ENCODE assay signal across 25 cellular contexts in genomic region chr1:30598571-30599114, GRCh38.
DNase-seq lines count a peak whose midpoint lies in the region; FAIRE-seq and TF ChIP-seq lines count a peak whose summit lies in the region.
"Had no signal": no experiment of that assay in that cellular context is flagged by ENCODE, and none has a peak within 500 bp of the region (broad histone marks: within the 10 kb centered on the region; RNA-seq: fewer than 3 reads in every experiment).

No MANE protein-coding gene starts in this region.

- no peak overlapping the region for H3K4me3 ChIP-seq in BLaER1
- H3K4me3 ChIP-seq in kidney (ENCODE audit: low read length in 2 of 2): no peak overlapping the region
- no peak overlapping the region for H3K4me3 ChIP-seq in vagina
- H3K4me3 ChIP-seq: A549, GM12878, GM23248 had no signal

- H4K20me1 ChIP-seq in BLaER1 (no peaks in the 10 kb centered on the region), H9 (ENCODE audit: control insufficient read depth, insufficient read depth, insufficient read length) (no peaks in the 10 kb centered on the region)

- no peak overlapping the region for H2BK20ac ChIP-seq in H9 (ENCODE audit: low read depth, low read length, poor library complexity, severe bottlenecking)

- no peak overlapping the region for H3T11ph ChIP-seq in H9 (ENCODE audit: low read length)

- no peaks in the 10 kb centered on the region for H3K79me1 ChIP-seq in H9 (ENCODE audit: insufficient read depth, low read depth, low read length, poor library complexity, severe bottlenecking)

- peaks cover 0 to 4% of the 10 kb centered on the region in 2 experiments; a peak in 2 of 5 replicates for H3K9me3 Mint-ChIP-seq in H9
- H3K9me3 Mint-ChIP-seq: CD4-positive, alpha-beta T cell; CD8-positive, alpha-beta memory T cell had no signal

- H4K5ac ChIP-seq in H9 (ENCODE audit: insufficient read length, low read depth, low read length): no peak overlapping the region

- H3K4me2 ChIP-seq in BLaER1 (peak overlapping the region; percentile 69), H9 (ENCODE audit: insufficient read depth, insufficient read length, low read length) (no peak overlapping the region)
- H3K4me2 ChIP-seq: A549 had no signal

- no peak overlapping the region for H2BK15ac ChIP-seq in H9 (ENCODE audit: low read depth, low read length)

- no peak overlapping the region for H2AFZ ChIP-seq in H9 (ENCODE audit: low read length)
- H2AFZ ChIP-seq: GM23248 had no signal

- H3K27me3 ChIP-seq in BLaER1 (no peaks in the 10 kb centered on the region), H9 (ENCODE audit: insufficient read depth, low read length) (no peaks in the 10 kb centered on the region), vagina (no peaks in the 10 kb centered on the region)
- H3K27me3 ChIP-seq: BE2C had no signal

- no peak overlapping the region for H2BK120ac ChIP-seq in H9 (ENCODE audit: low read depth, low read length, poor library complexity, severe bottlenecking)

- FAIRE-seq in kidney (lab: Jason Lieb, UNC): no peak
- FAIRE-seq: A549, D721Med, GM12878, GM19239, H1 had no signal

- intact Hi-C loops in kidney (cut with DNase I): no loop called here
- intact Hi-C loops in vagina (cut with DNase I): no loop called here

- H2BK5ac ChIP-seq in H9 (ENCODE audit: insufficient read length, low read length): no peak overlapping the region

- TF ChIP-seq POLR2A in vagina (IDR thresholded peaks at IDR 0.05): no peak

- H3K9me3 ChIP-seq in BLaER1: peaks cover 12% of the 10 kb centered on the region
- H3K9me3 ChIP-seq in H9 (ENCODE audit: control insufficient read depth, low read depth, low read length): no peaks in the 10 kb centered on the region
- H3K9me3 ChIP-seq in kidney (ENCODE audit: control insufficient read depth in 1 of 2, low read length in 2 of 2): no peaks in the 10 kb centered on the region
- H3K9me3 ChIP-seq in vagina: no peaks in the 10 kb centered on the region
- H3K9me3 ChIP-seq: A549, BE2C had no signal

- peaks cover 0 to 4% (median 0%) of the 10 kb centered on the region in 3 experiments; a peak in 3 of 7 replicates for H3K36me3 Mint-ChIP-seq in H9 (ENCODE audit: insufficient read depth in 1 of 3, low read depth in 3 of 3)
- H3K36me3 Mint-ChIP-seq: CD14-positive monocyte; CD8-positive, alpha-beta memory T cell had no signal

- no peak overlapping the region for H3K18ac ChIP-seq in H9 (ENCODE audit: insufficient read length, low read depth, low read length)

- no peak overlapping the region for H4K91ac ChIP-seq in H9 (ENCODE audit: insufficient read length, low read depth, low read length)

- H3K27ac ChIP-seq in BLaER1: no peak overlapping the region
- no peak overlapping the region for H3K27ac ChIP-seq in H9 (ENCODE audit: insufficient read length, low read depth, low read length)
- no peak overlapping the region for H3K27ac ChIP-seq in kidney (ENCODE audit: low read depth in 2 of 2, low read length in 2 of 2)
- H3K27ac ChIP-seq in vagina: peak overlapping the region; percentile 12
- H3K27ac ChIP-seq: A549, GM23248 had no signal

- no peak overlapping the region for H3K56ac ChIP-seq in H9 (ENCODE audit: insufficient read length, low read depth, low read length)

- DNase-seq in H9 (peak; percentile 7), kidney (peak; percentile 23), vagina (ENCODE audit: extremely low spot score in 2 of 2) (peak; percentile 58 to 60), NCI-H226 (no peak), hypothalamus (lab: John Stamatoyannopoulos, UW) (no peak), epidermal melanocyte (ENCODE audit: insufficient read length, low spot score) (no peak)
- DNase-seq: 8988T; ACHN; AML-193; BE2C; CD4-positive, alpha-beta T cell; CD8-positive, alpha-beta memory T cell; DMS 273 treated with DMSO at 0.1 percent for 48 hours; DMS79; EL; GDM1; GM23248; H7 had no signal

- H3K36me3 ChIP-seq in BLaER1 (no peaks in the 10 kb centered on the region), kidney (ENCODE audit: control insufficient read depth in 1 of 2, insufficient read depth in 2 of 2, low read length in 2 of 2) (no peaks in the 10 kb centered on the region), vagina (no peaks in the 10 kb centered on the region)
- H3K36me3 ChIP-seq: BE2C had no signal

- no peak overlapping the region for H2AK5ac ChIP-seq in H9 (ENCODE audit: insufficient read length, low read length)

- H3K27me3 Mint-ChIP-seq in H9 (ENCODE audit: low read depth): peaks cover 18% of the 10 kb centered on the region

- no peak overlapping the region for H3K14ac ChIP-seq in H9 (ENCODE audit: insufficient read depth, low read length)

- TF ChIP-seq CTCF in H9 (conservative IDR thresholded peaks at IDR 0.05): no peak
- TF ChIP-seq CTCF in kidney (IDR thresholded peaks at IDR 0.05; ENCODE audit: borderline replicate concordance, extremely low read depth, insufficient read depth): no peak
- TF ChIP-seq CTCF in vagina (IDR thresholded peaks at IDR 0.05): no peak

- H4K8ac ChIP-seq in H9 (replicated peaks; ENCODE audit: insufficient read length, low read depth, low read length): no peak overlapping the region

- WGBS in H9 (ENCODE audit: extremely low coverage, insufficient read length, low lambda C conversion rate): no CpG with 5 or more reads among the region's 4 CpGs

- H3K4me3 Mint-ChIP-seq in H9: no peak overlapping the region
- H3K4me3 Mint-ChIP-seq: CD14-positive monocyte; CD4-positive, alpha-beta T cell; CD8-positive, alpha-beta memory T cell had no signal

- peaks cover 3% of the 10 kb centered on the region for H3K23me2 ChIP-seq in H9 (ENCODE audit: insufficient read length, low read depth, low read length, poor library complexity, severe bottlenecking)

- H3K4me1 Mint-ChIP-seq in H9: peaks cover 0 to 3% of the 10 kb centered on the region in 2 experiments; a peak in 1 of 4 replicates
- H3K4me1 Mint-ChIP-seq: CD14-positive monocyte; CD8-positive, alpha-beta memory T cell had no signal

- no peak overlapping the region for H3K23ac ChIP-seq in H9 (ENCODE audit: insufficient read length, low read depth, low read length)

- H2BK12ac ChIP-seq in H9 (ENCODE audit: insufficient read length, low read depth, low read length): no peak overlapping the region

- no peak overlapping the region for H3K27ac Mint-ChIP-seq in H9
- H3K27ac Mint-ChIP-seq: CD4-positive, alpha-beta T cell; CD8-positive, alpha-beta memory T cell had no signal

- H3K9ac ChIP-seq in BLaER1 (no peak overlapping the region), H9 (ENCODE audit: extremely low read depth, insufficient read length, low read length) (no peak overlapping the region), kidney (ENCODE audit: low read length in 2 of 2) (no peak overlapping the region)
- H3K9ac ChIP-seq: GM23248 had no signal

- H3K4me1 ChIP-seq in BLaER1 (peaks cover 41% of the 10 kb centered on the region), H9 (ENCODE audit: insufficient read depth, low read length) (no peaks in the 10 kb centered on the region), kidney (ENCODE audit: control insufficient read depth in 1 of 2, insufficient read depth in 1 of 2, low read depth in 1 of 2, low read length in 2 of 2) (no peaks in the 10 kb centered on the region), vagina (no peaks in the 10 kb centered on the region)
- H3K4me1 ChIP-seq: A549, BE2C had no signal

- H3K4ac ChIP-seq in H9 (ENCODE audit: low read depth, low read length): no peak overlapping the region

- H3K79me2 ChIP-seq in H9 (ENCODE audit: insufficient read depth, low read length): no peaks in the 10 kb centered on the region

Comparison
In these comparisons a context has a peak if more than half of its experiments do, and no peak if none do; other contexts are left out.
1. DNase-seq: peak in H9 (single experiment), kidney (single experiment) and vagina (2 of 2); none in NCI-H226 (single experiment), hypothalamus (0 of 51) and epidermal melanocyte (single experiment).